In genomic region chr11:79510948-79511347, GRCh38 we compare ENCODE assay signal across 20 cellular contexts.
"Had no signal": no experiment of that assay in that cellular context is flagged by ENCODE, and none has a peak within 500 bp of the region (broad histone marks: within the 10 kb centered on the region; RNA-seq: fewer than 3 reads in every experiment).

No MANE protein-coding gene starts in this region.

- H3K4me1 ChIP-seq: right atrium auricular region had no signal

- H3K36me3 ChIP-seq: neural progenitor cell, ovary, right atrium auricular region had no signal

- H3K9me3 ChIP-seq: mucosa of descending colon, ovary, right atrium auricular region had no signal

- ATAC-seq: foreskin keratinocyte; left lobe of liver; mucosa of descending colon; naive thymus-derived CD8-positive, alpha-beta T cell had no signal

- H3K4me2 ChIP-seq: neural progenitor cell had no signal

- H3K4me3 ChIP-seq: coronary artery, mucosa of descending colon, neural progenitor cell, ovary, right atrium auricular region had no signal

- H3K27ac ChIP-seq: coronary artery, foreskin keratinocyte, neural progenitor cell, ovary, right atrium auricular region had no signal

- H3K9ac ChIP-seq: neural progenitor cell had no signal

- DNase-seq: effector CD4-positive, alpha-beta T cell; endodermal cell; erythroblast; foreskin keratinocyte; head of caudate nucleus; hippocampal formation; kidney glomerular epithelial cell; mammary epithelial cell; mucosa of descending colon; naive thymus-derived CD8-positive, alpha-beta T cell; nucleus accumbens; ovary; small intestine; stimulated activated CD4-positive, alpha-beta T cell treated with anti-CD3 and anti-CD28 coated beads, Interleukin-12 subunit alpha, Interleukin-12 subunit beta, amount 100 ng/mL, for 4 hours; stimulated activated naive CD4-positive, alpha-beta T cell had no signal

- H2AFZ ChIP-seq: neural progenitor cell had no signal

- FAIRE-seq: endothelial cell of umbilical vein, small intestine had no signal

- H3K27me3 ChIP-seq: neural progenitor cell, ovary, right atrium auricular region had no signal
